9 cellular contexts compared by ENCODE assay signal in genomic region chr9:88303785-88304495, GRCh38.
A peak's percentile ranks its signal among the peaks of the same experiment; 100 is the strongest.
DNase-seq lines count a peak whose midpoint lies in the region; ATAC-seq and TF ChIP-seq lines count a peak whose summit lies in the region.
"Had no signal": no experiment of that assay in that cellular context is flagged by ENCODE, and none has a peak within 500 bp of the region (broad histone marks: within the 10 kb centered on the region; RNA-seq: fewer than 3 reads in every experiment).

No MANE protein-coding gene starts in this region.

- no peak for TF ChIP-seq POLR2A in prostate gland (IDR thresholded peaks at IDR 0.05)

- H3K4me3 ChIP-seq in prostate gland: no peak overlapping the region

- DNase-seq in GM04503 (ENCODE audit: low read depth): peak; percentile 19
- DNase-seq in RPMI7951 (ENCODE audit: low read depth): peak; percentile 28
- DNase-seq in iris pigment epithelial cell (ENCODE audit: low read depth): peak; percentile 40
- DNase-seq in NCI-H1048 (lab: John Stamatoyannopoulos, UW): no peak
- no peak for DNase-seq in NCI-H510A (lab: John Stamatoyannopoulos, UW)
- DNase-seq in prostate gland (ENCODE audit: low spot score): no peak
- DNase-seq in SKM-1 (lab: John Stamatoyannopoulos, UW; ENCODE audit: unreplicated experiment): no peak
- DNase-seq: naive B cell had no signal

- no peak for TF ChIP-seq CTCF in prostate gland (IDR thresholded peaks at IDR 0.05)

- H3K36me3 ChIP-seq in prostate gland: no peaks in the 10 kb centered on the region

- WGBS in prostate gland: 64% methylated on average over 4 of the region's 4 CpGs

- peak; percentile 95 for ATAC-seq in GM21619 (IDR thresholded peaks at IDR 0.05; ENCODE audit: unreplicated experiment)

- no peaks in the 10 kb centered on the region for H3K4me1 ChIP-seq in prostate gland (replicated peaks)

- no peaks in the 10 kb centered on the region for H3K9me3 ChIP-seq in prostate gland

- no peak overlapping the region for H3K27ac ChIP-seq in prostate gland

- no peaks in the 10 kb centered on the region for H3K27me3 ChIP-seq in prostate gland (replicated peaks; ENCODE audit: insufficient read depth)

- intact Hi-C loops in prostate gland (cut with DNase I): no loop called here

Comparison
In these comparisons a context has a peak if more than half of its experiments do, and no peak if none do; other contexts are left out.
1. DNase-seq: peak in GM04503 (single experiment), RPMI7951 (single experiment) and iris pigment epithelial cell (single experiment); none in NCI-H1048 (single experiment), NCI-H510A (single experiment), prostate gland (single experiment) and SKM-1 (single experiment).